4 cellular contexts compared by ENCODE assay signal in the genomic region with DNA sequence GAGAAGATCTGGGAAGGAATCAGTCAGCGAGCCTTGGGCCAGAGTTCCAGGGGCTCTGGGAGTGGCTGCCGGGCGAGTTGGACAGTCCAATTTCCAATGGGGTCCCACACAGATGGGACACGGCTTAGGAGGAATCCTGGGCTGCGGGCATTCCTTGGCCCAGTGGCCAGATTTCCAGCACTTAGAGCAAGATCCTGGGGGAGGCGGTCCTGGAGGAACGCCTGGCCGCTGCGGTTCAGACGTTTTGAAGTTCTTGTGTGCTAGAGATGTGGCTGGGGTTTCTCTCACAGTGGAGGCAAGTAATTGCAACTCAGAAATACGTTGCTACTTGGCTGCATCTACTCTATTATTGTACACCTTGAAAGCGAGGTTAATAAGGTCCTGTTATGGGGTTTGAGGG. TPM values are rescaled to one million over a fixed set of nuclear protein-coding genes. Genes with fewer than 3 reads are reported as not detected.
"Had no signal": no experiment of that assay in that cellular context is flagged by ENCODE, and none has a peak within 500 bp of the region (broad histone marks: within the 10 kb centered on the region; RNA-seq: fewer than 3 reads in every experiment).

No MANE protein-coding gene starts in this region.

RNA-seq across cellular contexts. Expression of a gene that starts 11.7 kb away (rescaled TPM):
- total RNA-seq: mononuclear cell; natural killer cell treated with Interleukin-12 subunit alpha and Interleukin-12 subunit beta and Interleukin-15 and Interleukin-18, amount 100 ng/mL, for 72 hours had no signal
- polyA plus RNA-seq: immature natural killer cell; naive thymus-derived CD4-positive, alpha-beta T cell had no signal
